Comparison of ENCODE assay signal across 8 cellular contexts in genomic region chr19:27974082-27974513, GRCh38.
DNase-seq lines count a peak whose midpoint lies in the region; ATAC-seq and TF ChIP-seq lines count a peak whose summit lies in the region.

No MANE protein-coding gene starts in this region.

- no peaks in the 10 kb centered on the region for H3K4me1 ChIP-seq in thyroid gland

- TF ChIP-seq CTCF in thyroid gland (IDR thresholded peaks at IDR 0.05): peak in 2 of 6 experiments; percentile 8 to 18

- H3K4me3 ChIP-seq in thyroid gland (replicated peaks in 1 of 3): no peak overlapping the region

- DNase-seq in NCI-H1417 (lab: John Stamatoyannopoulos, UW) (peak in 2 of 3 experiments; percentile 9 to 11), NCI-H1417 treated with DMSO at 0.1 percent for 48 hours (lab: John Stamatoyannopoulos, UW) (no peak), NCI-H1105 (lab: John Stamatoyannopoulos, UW) (peak; percentile 46), caudate nucleus (lab: John Stamatoyannopoulos, UW) (peak in 33 of 61 donors; percentile 1 to 48 (median 14)), myocyte (ENCODE audit: low read depth) (peak; percentile 14), thyroid gland (no peak)

- WGBS in thyroid gland, 2 donors: 23 to 30% methylated on average over 2 of the region's 2 CpGs

- intact Hi-C loops in thyroid gland (cut with DNase I): no loop called here

- no peaks in the 10 kb centered on the region for H3K27me3 ChIP-seq in thyroid gland

- ATAC-seq in HG03095 (IDR thresholded peaks at IDR 0.05; ENCODE audit: unreplicated experiment) (no peak), GM19328 (IDR thresholded peaks at IDR 0.05; ENCODE audit: unreplicated experiment) (no peak)

- no peaks in the 10 kb centered on the region for H3K9me3 ChIP-seq in thyroid gland

- H3K27ac ChIP-seq in caudate nucleus (ENCODE audit: low read depth, low read length) (no peak overlapping the region), thyroid gland (no peak overlapping the region)

- H3K36me3 ChIP-seq in thyroid gland: no peaks in the 10 kb centered on the region

- TF ChIP-seq POLR2A in thyroid gland (IDR thresholded peaks at IDR 0.05): no peak

Comparison
In these comparisons a context has a peak if more than half of its experiments do, and no peak if none do; other contexts are left out.
1. DNase-seq: peak in NCI-H1417 (2 of 3), NCI-H1105 (single experiment), caudate nucleus (33 of 61) and myocyte (single experiment); none in NCI-H1417 treated with DMSO at 0.1 percent for 48 hours (single experiment) and thyroid gland (0 of 2).